Comparison of ENCODE assay signal across 13 cellular contexts in genomic region chr3:134630506-134630905, GRCh38. TPM values are rescaled to one million over a fixed set of nuclear protein-coding genes. Genes with fewer than 3 reads are reported as not detected.
DNase-seq lines count a peak whose midpoint lies in the region; ATAC-seq and TF ChIP-seq lines count a peak whose summit lies in the region.
"Had no signal": no experiment of that assay in that cellular context is flagged by ENCODE, and none has a peak within 500 bp of the region (broad histone marks: within the 10 kb centered on the region; RNA-seq: fewer than 3 reads in every experiment).

No MANE protein-coding gene starts in this region.

- H3K4me1 ChIP-seq in KMS-11 (ENCODE audit: low read depth, poor library complexity, severe bottlenecking) = no peaks in the 10 kb centered on the region
- H3K4me1 ChIP-seq in neural progenitor cell = no peaks in the 10 kb centered on the region
- H3K4me1 ChIP-seq: heart left ventricle had no signal

- no peaks in the 10 kb centered on the region for H3K27me3 ChIP-seq in KMS-11 (ENCODE audit: insufficient read depth, low read depth)
- H3K27me3 ChIP-seq in brain microvascular endothelial cell (replicated peaks) = no peaks in the 10 kb centered on the region
- H3K27me3 ChIP-seq in neural progenitor cell = no peaks in the 10 kb centered on the region
- H3K27me3 ChIP-seq: heart left ventricle had no signal

- peaks cover 4% of the 10 kb centered on the region for H3K36me3 Mint-ChIP-seq in neural progenitor cell
- H3K36me3 Mint-ChIP-seq: IgD-negative memory B cell had no signal

- no peaks in the 10 kb centered on the region for H3K79me2 ChIP-seq in KMS-11 (ENCODE audit: insufficient read depth, low read depth)
- H3K79me2 ChIP-seq in neural progenitor cell (ENCODE audit: low read depth) = no peaks in the 10 kb centered on the region

- H3K27ac ChIP-seq in KMS-11 (no peak overlapping the region), brain microvascular endothelial cell (no peak overlapping the region), neural progenitor cell (no peak overlapping the region)
- H3K27ac ChIP-seq: heart left ventricle had no signal

- no peaks in the 10 kb centered on the region for H3K4me1 Mint-ChIP-seq in neural progenitor cell
- H3K4me1 Mint-ChIP-seq: IgD-negative memory B cell had no signal

- H3K9me3 Mint-ChIP-seq in neural progenitor cell = peaks cover 21% of the 10 kb centered on the region

- no peaks in the 10 kb centered on the region for H4K20me1 ChIP-seq in KMS-11 (ENCODE audit: insufficient read depth)
- H4K20me1 ChIP-seq in neural progenitor cell (ENCODE audit: low read depth) = no peaks in the 10 kb centered on the region

- H3K4me2 ChIP-seq in KMS-11 = no peak overlapping the region
- H3K4me2 ChIP-seq in neural progenitor cell = no peak overlapping the region

- H3K4me3 ChIP-seq in KMS-11 (IDR thresholded peaks at IDR 0.05; ENCODE audit: insufficient read depth, low read depth, low read length) (no peak overlapping the region), brain microvascular endothelial cell (ENCODE audit: low read depth, low read length) (no peak overlapping the region), neural progenitor cell (no peak overlapping the region)
- H3K4me3 ChIP-seq: heart left ventricle had no signal

- H3K9ac ChIP-seq in KMS-11 (no peak overlapping the region), neural progenitor cell (no peak overlapping the region)

- ATAC-seq in HG03565 (IDR thresholded peaks at IDR 0.05; ENCODE audit: unreplicated experiment) (no peak), HG02840 (IDR thresholded peaks at IDR 0.05; ENCODE audit: low FRiP score, unreplicated experiment) (no peak)

- H3K9me3 ChIP-seq in neural progenitor cell (ENCODE audit: low read depth) = peaks cover 8% of the 10 kb centered on the region

- TF ChIP-seq CTCF in KMS-11 (conservative IDR thresholded peaks at IDR 0.05; ENCODE audit: low read depth, low read length) (0 out of 2 replicates have a peak, but pooled peaks have one; percentile 21), brain microvascular endothelial cell (IDR thresholded peaks at IDR 0.05; ENCODE audit: low read depth, low read length, missing control alignments) (peak; percentile 85), neural progenitor cell (IDR thresholded peaks at IDR 0.05) (peak; percentile 57)

- H3K36me3 ChIP-seq in KMS-11 (ENCODE audit: insufficient read depth) = no peaks in the 10 kb centered on the region
- no peaks in the 10 kb centered on the region for H3K36me3 ChIP-seq in brain microvascular endothelial cell (replicated peaks)
- no peaks in the 10 kb centered on the region for H3K36me3 ChIP-seq in neural progenitor cell

- H3F3A ChIP-seq in neural progenitor cell (ENCODE audit: low read depth) = no peaks in the 10 kb centered on the region

- H3K27ac Mint-ChIP-seq in neural progenitor cell = no peak overlapping the region
- H3K27ac Mint-ChIP-seq: IgD-negative memory B cell had no signal

- DNase-seq in DMS53 (lab: John Stamatoyannopoulos, UW) (peak; percentile 40), DMS53 treated with DMSO at 0.1 percent for 48 hours (lab: John Stamatoyannopoulos, UW; ENCODE audit: unreplicated experiment) (no peak), brain microvascular endothelial cell (peak; percentile 45), neural progenitor cell (ENCODE audit: low spot score) (no peak), NCI-H1436 treated with DMSO at 0.1 percent for 48 hours (lab: John Stamatoyannopoulos, UW) (no peak)
- DNase-seq: activated CD8-positive, alpha-beta memory T cell treated with anti-CD3 and anti-CD28 coated beads, Interleukin-2, amount 50 U/mL, for 4 hours; heart left ventricle; T-helper 2 cell had no signal

- in situ Hi-C loops in brain microvascular endothelial cell (cut with HindIII; ENCODE audit: low pct_ligation_motif_present, low sequenced_read_pairs) = no loop called here

- H3K4me3 Mint-ChIP-seq in neural progenitor cell = no peak overlapping the region

- H3K27me3 Mint-ChIP-seq in neural progenitor cell (ENCODE audit: insufficient read depth, low read depth) = no peaks in the 10 kb centered on the region

- H2AFZ ChIP-seq in KMS-11 (ENCODE audit: low read depth) (no peak overlapping the region), neural progenitor cell (replicated peaks) (no peak overlapping the region)

RNA-seq across cellular contexts. Expression of gene KY, which starts 20.3 kb away (rescaled TPM):
- 0.09 TPM in 1 of 2 replicates, not detected in the other for total RNA-seq in neural progenitor cell (ENCODE audit: low replicate concordance)
- total RNA-seq: NCI-H460 had no signal

Comparison
In these comparisons a context has a peak if more than half of its experiments do, and no peak if none do; other contexts are left out.
1. DNase-seq: peak in DMS53 (single experiment) and brain microvascular endothelial cell (single experiment); none in DMS53 treated with DMSO at 0.1 percent for 48 hours (single experiment), neural progenitor cell (single experiment) and NCI-H1436 treated with DMSO at 0.1 percent for 48 hours (single experiment).
2. CTCF ChIP-seq: peak in every context shown above with its lines; median percentile 85 in brain microvascular endothelial cell; 57 in neural progenitor cell; 21 in KMS-11.